14 cellular contexts compared by ENCODE assay signal in the genomic region with DNA sequence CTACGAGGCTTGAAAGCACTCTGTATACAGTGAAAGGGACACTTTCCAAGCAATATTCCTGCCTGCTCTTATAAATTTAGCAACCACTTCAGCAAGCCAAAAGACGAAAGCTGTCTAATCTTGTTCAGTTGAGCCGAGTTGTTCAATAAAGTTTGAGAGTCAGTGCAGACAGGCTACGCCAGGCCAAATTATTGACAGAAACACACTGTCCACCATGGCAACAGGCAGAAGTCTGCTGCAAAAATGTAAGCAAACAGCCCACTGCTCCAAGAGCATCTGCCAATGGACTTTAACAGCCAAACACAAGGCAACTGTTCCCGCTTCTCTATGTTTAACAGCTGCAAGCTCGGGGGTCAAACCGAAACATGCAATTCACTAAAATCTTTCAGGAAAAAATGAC.
DNase-seq lines count a peak whose midpoint lies in the region; ATAC-seq and TF ChIP-seq lines count a peak whose summit lies in the region.
"Had no signal": no experiment of that assay in that cellular context is flagged by ENCODE, and none has a peak within 500 bp of the region (broad histone marks: within the 10 kb centered on the region; RNA-seq: fewer than 3 reads in every experiment).

No MANE protein-coding gene starts in this region.

- no peak for TF ChIP-seq POLR2A in stomach (IDR thresholded peaks at IDR 0.05)

- in situ Hi-C loops in astrocyte of the spinal cord (cut with HindIII; ENCODE audit: low sequenced_read_pairs) = no loop called here

- H3K27me3 ChIP-seq in AG04450 (ENCODE audit: control insufficient read depth, insufficient read depth, low read length) (no peaks in the 10 kb centered on the region), left ventricle myocardium inferior (ENCODE audit: low read depth) (no peaks in the 10 kb centered on the region), osteoblast (ENCODE audit: insufficient read depth, low read length) (no peaks in the 10 kb centered on the region), stomach (no peaks in the 10 kb centered on the region)
- H3K27me3 ChIP-seq: SJSA1, tibial artery had no signal

- POLR2A ChIA-PET in AG04450 (lab: Yijun Ruan, JAX) = no interaction called here

- CTCF ChIA-PET in AG04450 (lab: Charles Lee) = interaction anchor here (1.1 kb wide), 1 partner anchor 208 kb away, joined by 3 read pairs; no protein-coding TSS in a partner anchor

- peaks cover 21% of the 10 kb centered on the region for H3K4me1 ChIP-seq in left ventricle myocardium inferior
- H3K4me1 ChIP-seq in osteoblast (ENCODE audit: insufficient read depth, low read length) = peaks cover 6% of the 10 kb centered on the region
- peaks cover 0 to 27% (median 6%) of the 10 kb centered on the region in 4 donors for H3K4me1 ChIP-seq in stomach
- H3K4me1 ChIP-seq: SJSA1 had no signal

- H4K20me1 ChIP-seq in osteoblast (ENCODE audit: insufficient read depth, low read length) = peaks cover 21% of the 10 kb centered on the region

- intact Hi-C loops in left ventricle myocardium inferior (cut with micrococcal nuclease) = no loop called here
- intact Hi-C loops in stomach (cut with DNase I; ENCODE audit: low total_unique reads) = no loop called here

- peak; percentile 27 for DNase-seq in AG04450 (ENCODE audit: low read depth, low spot score)
- DNase-seq in astrocyte of the spinal cord (ENCODE audit: low read depth, low spot score) = peak; percentile 44
- DNase-seq in left ventricle myocardium inferior = no peak
- DNase-seq in osteoblast (ENCODE audit: insufficient read length, low spot score, missing footprints) = no peak
- no peak for DNase-seq in stomach
- no peak for DNase-seq in activated CD4-positive, alpha-beta T cell treated with anti-CD3 and anti-CD28 coated beads, Interleukin-2, amount 50 U/mL, for 1 hour
- DNase-seq in mesenteric fat pad (ENCODE audit: low spot score) = no peak
- DNase-seq: activated naive CD4-positive, alpha-beta T cell treated with anti-CD3 and anti-CD28 coated beads, Interleukin-2, amount 50 U/mL, for 16 hours; HCEC 1CT; NCI-H2029; tibial artery had no signal

- WGBS in stomach, 5 donors = 53 to 69% (median 66%) methylated on average over 7 of the region's 7 CpGs

- peaks cover 30% of the 10 kb centered on the region for H3K79me2 ChIP-seq in osteoblast (ENCODE audit: insufficient read depth, low read length)

- H3K36me3 ChIP-seq in left ventricle myocardium inferior (peaks cover 4% of the 10 kb centered on the region), osteoblast (ENCODE audit: insufficient read depth, low read length) (no peaks in the 10 kb centered on the region), stomach (no peaks in the 10 kb centered on the region)
- H3K36me3 ChIP-seq: SJSA1, tibial artery had no signal

- H3K27ac ChIP-seq in AG04450 (ENCODE audit: low read depth, low read length) (no peak overlapping the region), left ventricle myocardium inferior (replicated peaks) (no peak overlapping the region), osteoblast (ENCODE audit: low read depth, low read length) (no peak overlapping the region), stomach (peak overlapping the region in 1 of 5 donors; percentile 14)
- H3K27ac ChIP-seq: SJSA1, tibial artery had no signal

- TF ChIP-seq EP300 in stomach (IDR thresholded peaks at IDR 0.05) = no peak

- H3K4me2 ChIP-seq in osteoblast (ENCODE audit: insufficient read depth, low read length) = peak overlapping the region; percentile 53

- H3K9me3 ChIP-seq in AG04450 (ENCODE audit: control insufficient read depth, insufficient read depth, low read length) = no peaks in the 10 kb centered on the region
- no peaks in the 10 kb centered on the region for H3K9me3 ChIP-seq in left ventricle myocardium inferior (replicated peaks)
- no peaks in the 10 kb centered on the region for H3K9me3 ChIP-seq in osteoblast (ENCODE audit: low read depth, low read length)
- no peaks in the 10 kb centered on the region for H3K9me3 ChIP-seq in stomach
- H3K9me3 ChIP-seq: SJSA1, tibial artery had no signal

- ATAC-seq in HG02840 (IDR thresholded peaks at IDR 0.05; ENCODE audit: low FRiP score, unreplicated experiment) = no peak
- ATAC-seq: natural killer cell treated with Interleukin-12 subunit alpha and Interleukin-12 subunit beta and Interleukin-15 and Interleukin-18, amount 100 ng/mL, for 72 hours had no signal

- no peak overlapping the region for H3K4me3 ChIP-seq in AG04450 (ENCODE audit: low read depth, low read length)
- no peak overlapping the region for H3K4me3 ChIP-seq in astrocyte of the spinal cord (ENCODE audit: low read depth, low read length)
- peak overlapping the region; percentile 31 for H3K4me3 ChIP-seq in left ventricle myocardium inferior
- peak overlapping the region; percentile 15 for H3K4me3 ChIP-seq in osteoblast (ENCODE audit: insufficient read depth, low read length)
- no peak overlapping the region for H3K4me3 ChIP-seq in stomach
- H3K4me3 ChIP-seq: SJSA1 had no signal

- no peak overlapping the region for H2AFZ ChIP-seq in osteoblast (ENCODE audit: low read length)

- TF ChIP-seq CTCF in AG04450 (IDR thresholded peaks at IDR 0.05; ENCODE audit: low read depth, low read length) = no peak
- TF ChIP-seq CTCF in astrocyte of the spinal cord (IDR thresholded peaks at IDR 0.05; ENCODE audit: low read depth, low read length) = no peak
- TF ChIP-seq CTCF in left ventricle myocardium inferior (IDR thresholded peaks at IDR 0.05; ENCODE audit: borderline replicate concordance) = no peak
- TF ChIP-seq CTCF in osteoblast (IDR thresholded peaks at IDR 0.05; ENCODE audit: extremely low read depth, low read depth, low read length) = no peak
- no peak for TF ChIP-seq CTCF in stomach (IDR thresholded peaks at IDR 0.05)

Comparison
In these comparisons a context has a peak if more than half of its experiments do, and no peak if none do; other contexts are left out.
1. DNase-seq: peak in AG04450 (single experiment) and astrocyte of the spinal cord (single experiment); none in left ventricle myocardium inferior (single experiment), osteoblast (single experiment), stomach (single experiment), activated CD4-positive, alpha-beta T cell treated with anti-CD3 and anti-CD28 coated beads, Interleukin-2, amount 50 U/mL, for 1 hour (single experiment) and mesenteric fat pad (single experiment).
2. H3K4me3 ChIP-seq: peak in left ventricle myocardium inferior (single experiment) and osteoblast (single experiment); none in AG04450 (single experiment), astrocyte of the spinal cord (single experiment) and stomach (0 of 4).